ENCODE assay signal across 12 cellular contexts in genomic region chr13:101875717-101876393, GRCh38.
A peak's percentile ranks its signal among the peaks of the same experiment; 100 is the strongest.
DNase-seq lines count a peak whose midpoint lies in the region; ATAC-seq and TF ChIP-seq lines count a peak whose summit lies in the region.
"Had no signal": no experiment of that assay in that cellular context is flagged by ENCODE, and none has a peak within 500 bp of the region (broad histone marks: within the 10 kb centered on the region; RNA-seq: fewer than 3 reads in every experiment).

No MANE protein-coding gene starts in this region.

- TF ChIP-seq CTCF in AG09309 (IDR thresholded peaks at IDR 0.05; ENCODE audit: control insufficient read depth, insufficient read depth, low read depth, low read length, missing control alignments): no peak
- TF ChIP-seq CTCF in GM20000 (IDR thresholded peaks at IDR 0.05; ENCODE audit: extremely low read depth, missing control alignments): no peak

- no peaks in the 10 kb centered on the region for H3K36me3 Mint-ChIP-seq in stimulated activated effector memory CD8-positive, alpha-beta T cell treated with anti-CD3 and anti-CD28 coated beads, Interleukin-12 subunit alpha, Interleukin-12 subunit beta, amount 100 ng/mL, for 72 hours

- intact Hi-C loops in Right ventricle myocardium superior (cut with DNase I): no loop called here

- no peak overlapping the region for H3K4me3 Mint-ChIP-seq in stimulated activated effector memory CD8-positive, alpha-beta T cell treated with anti-CD3 and anti-CD28 coated beads, Interleukin-12 subunit alpha, Interleukin-12 subunit beta, amount 100 ng/mL, for 72 hours

- H3K9me3 Mint-ChIP-seq in stimulated activated effector memory CD8-positive, alpha-beta T cell treated with anti-CD3 and anti-CD28 coated beads, Interleukin-12 subunit alpha, Interleukin-12 subunit beta, amount 100 ng/mL, for 72 hours: no peaks in the 10 kb centered on the region

- no peaks in the 10 kb centered on the region for H3K4me1 Mint-ChIP-seq in stimulated activated effector memory CD8-positive, alpha-beta T cell treated with anti-CD3 and anti-CD28 coated beads, Interleukin-12 subunit alpha, Interleukin-12 subunit beta, amount 100 ng/mL, for 72 hours

- peak; percentile 7 for DNase-seq in AG09309 (ENCODE audit: low read depth)
- DNase-seq in NCI-H1417 (lab: John Stamatoyannopoulos, UW): peak; percentile 64 to 91 (median 89)
- peak; percentile 99 for DNase-seq in SHP77 treated with DMSO at 0.1 percent for 48 hours (lab: John Stamatoyannopoulos, UW)
- DNase-seq in foreskin melanocyte: peak; percentile 57
- DNase-seq in stimulated activated effector memory CD8-positive, alpha-beta T cell treated with anti-CD3 and anti-CD28 coated beads, Interleukin-12 subunit alpha, Interleukin-12 subunit beta, amount 100 ng/mL, for 72 hours (ENCODE audit: low spot score in 2 of 2): no peak
- no peak for DNase-seq in GM20000 (ENCODE audit: low spot score)
- DNase-seq in HK-2 (ENCODE audit: unreplicated experiment): no peak
- no peak for DNase-seq in Right ventricle myocardium superior
- DNase-seq: activated CD4-positive, alpha-beta T cell treated with anti-CD3 and anti-CD28 coated beads for 48 hours; BE2C; sigmoid colon had no signal

- H3K4me3 ChIP-seq in AG09309 (ENCODE audit: control insufficient read depth, low read depth, low read length): no peak overlapping the region
- H3K4me3 ChIP-seq: body of pancreas, sigmoid colon had no signal

- ATAC-seq in stimulated activated effector memory CD8-positive, alpha-beta T cell treated with anti-CD3 and anti-CD28 coated beads, Interleukin-12 subunit alpha, Interleukin-12 subunit beta, amount 100 ng/mL, for 72 hours: no peak
- no peak for ATAC-seq in Right ventricle myocardium superior (ENCODE audit: poor library complexity)
- ATAC-seq: body of pancreas had no signal

- no peak overlapping the region for H3K27ac Mint-ChIP-seq in stimulated activated effector memory CD8-positive, alpha-beta T cell treated with anti-CD3 and anti-CD28 coated beads, Interleukin-12 subunit alpha, Interleukin-12 subunit beta, amount 100 ng/mL, for 72 hours

Comparison
In these comparisons a context has a peak if more than half of its experiments do, and no peak if none do; other contexts are left out.
1. DNase-seq: peak in AG09309 (single experiment), NCI-H1417 (3 of 3), SHP77 treated with DMSO at 0.1 percent for 48 hours (single experiment) and foreskin melanocyte (single experiment); none in stimulated activated effector memory CD8-positive, alpha-beta T cell treated with anti-CD3 and anti-CD28 coated beads, Interleukin-12 subunit alpha, Interleukin-12 subunit beta, amount 100 ng/mL, for 72 hours (0 of 2), GM20000 (single experiment), HK-2 (single experiment) and Right ventricle myocardium superior (single experiment).